In genomic region chr5:17399931-17400330, GRCh38 we compare ENCODE assay signal across 13 cellular contexts.
"Had no signal": no experiment of that assay in that cellular context is flagged by ENCODE, and none has a peak within 500 bp of the region (broad histone marks: within the 10 kb centered on the region; RNA-seq: fewer than 3 reads in every experiment).

No MANE protein-coding gene starts in this region.

- H3K27me3 ChIP-seq: tibial nerve had no signal

- H3K27me3 Mint-ChIP-seq: activated naive CD4-positive, alpha-beta T cell treated with anti-CD3 and anti-CD28 coated beads, Interleukin-2, amount 10 ng/mL, durations not matched to agents 7 days and 5 days had no signal

- DNase-seq: activated CD4-positive, alpha-beta T cell treated with anti-CD3 and anti-CD28 coated beads for 1 hour; activated CD4-positive, alpha-beta T cell treated with anti-CD3 and anti-CD28 coated beads, Interleukin-2, amount 50 U/mL, for 4 hours; activated naive CD4-positive, alpha-beta T cell treated with anti-CD3 and anti-CD28 coated beads, Interleukin-2, amount 10 ng/mL, durations not matched to agents 7 days and 5 days; activated T-cell treated with anti-CD3 and anti-CD28 coated beads, Interleukin-2, amount 50 U/mL, for 1 hour; endodermal cell; gastrocnemius medialis; islet precursor cell; naive B cell; nucleus accumbens; stimulated activated CD4-positive, alpha-beta T cell treated with anti-CD3 and anti-CD28 coated beads, Interleukin-2, amount 100 ng/mL, for 48 hours; stimulated activated naive CD4-positive, alpha-beta T cell had no signal

- H3K4me1 Mint-ChIP-seq: activated naive CD4-positive, alpha-beta T cell treated with anti-CD3 and anti-CD28 coated beads, Interleukin-2, amount 10 ng/mL, durations not matched to agents 7 days and 5 days had no signal

- H3K36me3 ChIP-seq: gastrocnemius medialis, tibial nerve had no signal

- H3K4me3 ChIP-seq: gastrocnemius medialis, tibial nerve had no signal

- H3K27ac Mint-ChIP-seq: activated naive CD4-positive, alpha-beta T cell treated with anti-CD3 and anti-CD28 coated beads, Interleukin-2, amount 10 ng/mL, durations not matched to agents 7 days and 5 days; activated T-helper 2 cell treated with anti-CD3 and anti-CD28 coated beads, Interferon-gamma antibody, Interleukin-2, Interleukin-4, amounts not matched to agents 10 μg/mL and 5 μg/mL and 100 μg/mL, durations not matched to agents 14 hours and 24 hours and 36 hours had no signal

- H3K36me3 Mint-ChIP-seq: activated naive CD4-positive, alpha-beta T cell treated with anti-CD3 and anti-CD28 coated beads, Interleukin-2, amount 10 ng/mL, durations not matched to agents 7 days and 5 days; naive B cell had no signal

- H3K27ac ChIP-seq: gastrocnemius medialis, tibial nerve had no signal

- H3K4me1 ChIP-seq: gastrocnemius medialis had no signal

- H3K9me3 ChIP-seq: gastrocnemius medialis, tibial nerve had no signal

- H3K4me3 Mint-ChIP-seq: activated naive CD4-positive, alpha-beta T cell treated with anti-CD3 and anti-CD28 coated beads, Interleukin-2, amount 10 ng/mL, durations not matched to agents 7 days and 5 days had no signal
